9 cellular contexts compared by ENCODE assay signal in genomic region chr7:100099452-100099851, GRCh38. TPM values are rescaled to one million over a fixed set of nuclear protein-coding genes. Genes with fewer than 3 reads are reported as not detected.
DNase-seq lines count a peak whose midpoint lies in the region; ATAC-seq, FAIRE-seq and TF ChIP-seq lines count a peak whose summit lies in the region.
"Had no signal": no experiment of that assay in that cellular context is flagged by ENCODE, and none has a peak within 500 bp of the region (broad histone marks: within the 10 kb centered on the region; RNA-seq: fewer than 3 reads in every experiment).

No MANE protein-coding gene starts in this region.

- H3K9me3 ChIP-seq in keratinocyte (ENCODE audit: control insufficient read depth, low read depth, low read length) (no peaks in the 10 kb centered on the region), thymus (ENCODE audit: control insufficient read depth) (no peaks in the 10 kb centered on the region)

- TF ChIP-seq CTCF in keratinocyte (optimal IDR thresholded peaks at IDR 0.05 in 1 of 3, IDR thresholded peaks at IDR 0.05 in 1 of 3, conservative IDR thresholded peaks at IDR 0.05 in 1 of 3; ENCODE audit: extremely low read depth in 1 of 3, insufficient read depth in 2 of 3, low read length in 3 of 3): no peak

- H3K4me2 ChIP-seq in keratinocyte (ENCODE audit: control insufficient read depth, extremely low read depth, insufficient read depth, low read depth, low read length): peak overlapping the region; percentile 74

- no peaks in the 10 kb centered on the region for H3K27me3 Mint-ChIP-seq in activated T-cell treated with anti-CD3 and anti-CD28 coated beads, Interleukin-2, amount 50 U/mL, for 72 hours (ENCODE audit: low read depth)
- peaks cover 8% of the 10 kb centered on the region for H3K27me3 Mint-ChIP-seq in activated naive CD8-positive, alpha-beta T cell treated with anti-CD3 and anti-CD28 coated beads for 36 hours

- peak overlapping the region; percentile 94 to 99 for H3K4me3 Mint-ChIP-seq in activated T-cell treated with anti-CD3 and anti-CD28 coated beads, Interleukin-2, amount 50 U/mL, for 72 hours
- H3K4me3 Mint-ChIP-seq in activated naive CD8-positive, alpha-beta T cell treated with anti-CD3 and anti-CD28 coated beads for 36 hours: peak overlapping the region; percentile 92

- peaks cover 33 to 54% of the 10 kb centered on the region in 2 donors for H3K36me3 Mint-ChIP-seq in activated T-cell treated with anti-CD3 and anti-CD28 coated beads, Interleukin-2, amount 50 U/mL, for 72 hours (ENCODE audit: insufficient read depth in 2 of 2)
- H3K36me3 Mint-ChIP-seq in activated naive CD8-positive, alpha-beta T cell treated with anti-CD3 and anti-CD28 coated beads for 36 hours: peaks cover 60% of the 10 kb centered on the region

- H3K4me1 Mint-ChIP-seq in activated T-cell treated with anti-CD3 and anti-CD28 coated beads, Interleukin-2, amount 50 U/mL, for 72 hours (ENCODE audit: low read depth): peaks cover 61% of the 10 kb centered on the region
- H3K4me1 Mint-ChIP-seq in activated naive CD8-positive, alpha-beta T cell treated with anti-CD3 and anti-CD28 coated beads for 36 hours: peaks cover 41% of the 10 kb centered on the region

- ATAC-seq in activated T-cell treated with anti-CD3 and anti-CD28 coated beads, Interleukin-2, amount 50 U/mL, for 72 hours (replicated peaks in 1 of 2): no peak
- no peak for ATAC-seq in GM19351 (IDR thresholded peaks at IDR 0.05; ENCODE audit: unreplicated experiment)

- H2AFZ ChIP-seq in keratinocyte (ENCODE audit: control insufficient read depth, low read length): no peak overlapping the region

- dilution Hi-C loops in keratinocyte (cut with MboI; ENCODE audit: extremely low pct_ligation_motif_present, low sequenced_read_pairs): no loop called here

- DNase-seq in activated T-cell treated with anti-CD3 and anti-CD28 coated beads, Interleukin-2, amount 50 U/mL, for 72 hours: no peak
- DNase-seq in activated T-cell treated with anti-CD3 and anti-CD28 coated beads for 4 hours: no peak
- DNase-seq in activated naive CD8-positive, alpha-beta T cell treated with anti-CD3 and anti-CD28 coated beads for 36 hours: no peak
- DNase-seq in keratinocyte (ENCODE audit: low read depth, low spot score): no peak
- no peak for DNase-seq in DMS 273 (lab: John Stamatoyannopoulos, UW; ENCODE audit: unreplicated experiment)
- no peak for DNase-seq in D341Med (ENCODE audit: low spot score)
- DNase-seq: stimulated activated CD4-positive, alpha-beta T cell treated with anti-CD3 and anti-CD28 coated beads, Interleukin-2, amount 100 ng/mL, for 24 hours had no signal

- H3K27ac ChIP-seq in keratinocyte (ENCODE audit: control insufficient read depth, insufficient read depth, low read length) (peak overlapping the region; percentile 87), thymus (ENCODE audit: low read depth) (peak overlapping the region; percentile 68)

- WGBS in thymus: 84% methylated on average over 12 of the region's 12 CpGs

- H3K4me3 ChIP-seq in keratinocyte (ENCODE audit: control insufficient read depth in 2 of 3, extremely low read depth in 1 of 3, insufficient read depth in 2 of 3, low read depth in 1 of 3, low read length in 3 of 3) (peak overlapping the region in 2 of 3 experiments; percentile 70 to 78), thymus (ENCODE audit: low read length) (peak overlapping the region; percentile 64)

- no peak for FAIRE-seq in keratinocyte (lab: Jason Lieb, UNC)

- H4K20me1 ChIP-seq in keratinocyte (ENCODE audit: control insufficient read depth, extremely low read depth, insufficient read depth, low read length): peaks cover 6% of the 10 kb centered on the region

- H3K36me3 ChIP-seq in keratinocyte (ENCODE audit: control insufficient read depth in 2 of 2, extremely low read depth in 1 of 2, insufficient read depth in 2 of 2, low read length in 2 of 2) (peaks cover 40 to 43% of the 10 kb centered on the region in 2 experiments), thymus (ENCODE audit: control insufficient read depth, insufficient read depth) (peaks cover 55% of the 10 kb centered on the region)

- H3K9me1 ChIP-seq in keratinocyte (ENCODE audit: control insufficient read depth, extremely low read depth, insufficient read depth, low read length): no peaks in the 10 kb centered on the region

- H3K9me3 Mint-ChIP-seq in activated T-cell treated with anti-CD3 and anti-CD28 coated beads, Interleukin-2, amount 50 U/mL, for 72 hours: no peaks in the 10 kb centered on the region
- no peaks in the 10 kb centered on the region for H3K9me3 Mint-ChIP-seq in activated naive CD8-positive, alpha-beta T cell treated with anti-CD3 and anti-CD28 coated beads for 36 hours

- no peaks in the 10 kb centered on the region for H3K27me3 ChIP-seq in keratinocyte (ENCODE audit: control insufficient read depth, extremely low read depth, insufficient read depth, low read length)
- H3K27me3 ChIP-seq in thymus (ENCODE audit: control insufficient read depth, insufficient read depth): no peaks in the 10 kb centered on the region

- peaks cover 36% of the 10 kb centered on the region for H3K79me2 ChIP-seq in keratinocyte (ENCODE audit: control insufficient read depth, insufficient read depth, low read length)

- peak overlapping the region; percentile 90 for H3K9ac ChIP-seq in keratinocyte (ENCODE audit: control insufficient read depth, extremely low read depth, insufficient read depth, low read length)

- H3K4me1 ChIP-seq in keratinocyte (ENCODE audit: control insufficient read depth, extremely low read depth, insufficient read depth, low read length): peaks cover 10% of the 10 kb centered on the region
- H3K4me1 ChIP-seq in thymus (ENCODE audit: control insufficient read depth, insufficient read depth, low read length): peaks cover 9% of the 10 kb centered on the region

- H3K27ac Mint-ChIP-seq in activated T-cell treated with anti-CD3 and anti-CD28 coated beads, Interleukin-2, amount 50 U/mL, for 72 hours: peak overlapping the region; percentile 93
- H3K27ac Mint-ChIP-seq in activated naive CD8-positive, alpha-beta T cell treated with anti-CD3 and anti-CD28 coated beads for 36 hours: peak overlapping the region; percentile 97

RNA-seq across cellular contexts. Expression of gene MCM7, which starts 1.7 kb away (rescaled TPM):
- 100 to 1,000 TPM; 270 to 332 TPM for total RNA-seq in activated T-cell treated with anti-CD3 and anti-CD28 coated beads, Interleukin-2, amount 50 U/mL, for 72 hours
- 100 to 1,000 TPM; 476 to 482 TPM for total RNA-seq in activated naive CD8-positive, alpha-beta T cell treated with anti-CD3 and anti-CD28 coated beads for 36 hours
- 23.7 to 60.0 TPM (median 46.8 TPM) in 3 replicates for polyA plus RNA-seq in keratinocyte
- 20.1 TPM for polyA plus RNA-seq in keratinocyte (2011; ENCODE audit: low read depth)
- 15.8 and 21.2 TPM in 2 replicates for polyA plus RNA-seq in keratinocyte (2011; cell fraction: cytosol; rRNA removed)
- polyA plus RNA-seq in keratinocyte (2011; cell fraction: nucleus; rRNA removed): 40.4 and 49.6 TPM in 2 replicates
- 24.5 and 67.9 TPM in 2 replicates for polyA plus RNA-seq in keratinocyte (2012; ENCODE audit: low replicate concordance)
- 18.2 to 75.4 TPM (median 68.1 TPM) in 3 replicates for polyA minus RNA-seq in keratinocyte
- polyA minus RNA-seq in keratinocyte (2011; cell fraction: cytosol; rRNA and poly(A)+ RNA removed): 38.2 TPM
- polyA minus RNA-seq in keratinocyte (2011; cell fraction: nucleus; rRNA and poly(A)+ RNA removed): 15.4 and 18.4 TPM in 2 replicates
- 111 TPM for polyA plus RNA-seq in thymus

RNA-seq across cellular contexts. Expression of gene AP4M1, which starts 2.0 kb away (rescaled TPM):
- 10 to 100 TPM in 1 of 2 donors, 1 to 10 TPM in 1; 9.3 to 10.5 TPM for total RNA-seq in activated T-cell treated with anti-CD3 and anti-CD28 coated beads, Interleukin-2, amount 50 U/mL, for 72 hours
- total RNA-seq in activated naive CD8-positive, alpha-beta T cell treated with anti-CD3 and anti-CD28 coated beads for 36 hours: 10 to 100 TPM; 13.0 to 13.1 TPM
- polyA plus RNA-seq in keratinocyte (13.7 to 15.2 TPM (median 14.2 TPM) in 3 replicates), thymus (14.2 TPM)
- polyA plus RNA-seq in keratinocyte (2011; ENCODE audit: low read depth): 7.9 TPM
- 9.8 and 12.0 TPM in 2 replicates for polyA plus RNA-seq in keratinocyte (2011; cell fraction: cytosol; rRNA removed)
- polyA plus RNA-seq in keratinocyte (2011; cell fraction: nucleus; rRNA removed): 26.6 and 29.7 TPM in 2 replicates
- 12.0 and 16.5 TPM in 2 replicates for polyA plus RNA-seq in keratinocyte (2012; ENCODE audit: low replicate concordance)
- 10.9 to 14.6 TPM (median 13.2 TPM) in 3 replicates for polyA minus RNA-seq in keratinocyte
- 24.2 TPM for polyA minus RNA-seq in keratinocyte (2011; cell fraction: cytosol; rRNA and poly(A)+ RNA removed)
- 6.6 and 11.1 TPM in 2 replicates for polyA minus RNA-seq in keratinocyte (2011; cell fraction: nucleus; rRNA and poly(A)+ RNA removed)

RNA-seq across cellular contexts. Expression of gene COPS6, which starts 10.7 kb away (rescaled TPM):
- total RNA-seq in activated T-cell treated with anti-CD3 and anti-CD28 coated beads, Interleukin-2, amount 50 U/mL, for 72 hours: 10 to 100 TPM; 43.7 to 45.4 TPM
- total RNA-seq in activated naive CD8-positive, alpha-beta T cell treated with anti-CD3 and anti-CD28 coated beads for 36 hours: 10 to 100 TPM; 96.3 to 97.2 TPM
- polyA plus RNA-seq in keratinocyte: 144 to 184 TPM (median 171 TPM) in 3 replicates
- polyA plus RNA-seq in keratinocyte (2011; ENCODE audit: low read depth): 76.3 TPM
- polyA plus RNA-seq in keratinocyte (2011; cell fraction: cytosol; rRNA removed): 144 and 154 TPM in 2 replicates
- polyA plus RNA-seq in keratinocyte (2011; cell fraction: nucleus; rRNA removed): 105 and 108 TPM in 2 replicates
- 101 and 145 TPM in 2 replicates for polyA plus RNA-seq in keratinocyte (2012; ENCODE audit: low replicate concordance)
- 147 to 216 TPM (median 153 TPM) in 3 replicates for polyA minus RNA-seq in keratinocyte
- 86.5 TPM for polyA minus RNA-seq in keratinocyte (2011; cell fraction: cytosol; rRNA and poly(A)+ RNA removed)
- polyA minus RNA-seq in keratinocyte (2011; cell fraction: nucleus; rRNA and poly(A)+ RNA removed): 32.1 and 38.8 TPM in 2 replicates
- 81.1 TPM for polyA plus RNA-seq in thymus

RNA-seq across cellular contexts. Expression of gene ZNF3, which starts 17.9 kb away (rescaled TPM):
- 10 to 100 TPM; 23.1 to 24.2 TPM for total RNA-seq in activated T-cell treated with anti-CD3 and anti-CD28 coated beads, Interleukin-2, amount 50 U/mL, for 72 hours
- total RNA-seq in activated naive CD8-positive, alpha-beta T cell treated with anti-CD3 and anti-CD28 coated beads for 36 hours: 10 to 100 TPM; 21.1 to 22.3 TPM
- polyA plus RNA-seq in keratinocyte (16.6 to 17.7 TPM (median 16.8 TPM) in 3 replicates), thymus (20.1 TPM)
- 4.2 TPM for polyA plus RNA-seq in keratinocyte (2011; ENCODE audit: low read depth)
- polyA plus RNA-seq in keratinocyte (2011; cell fraction: cytosol; rRNA removed): 6.5 and 9.5 TPM in 2 replicates
- 36.3 and 40.5 TPM in 2 replicates for polyA plus RNA-seq in keratinocyte (2011; cell fraction: nucleus; rRNA removed)
- polyA plus RNA-seq in keratinocyte (2012; ENCODE audit: low replicate concordance): 9.5 and 12.5 TPM in 2 replicates
- polyA minus RNA-seq in keratinocyte: 12.2 to 25.6 TPM (median 14.7 TPM) in 3 replicates
- 8.6 TPM for polyA minus RNA-seq in keratinocyte (2011; cell fraction: cytosol; rRNA and poly(A)+ RNA removed)
- 12.9 and 18.7 TPM in 2 replicates for polyA minus RNA-seq in keratinocyte (2011; cell fraction: nucleus; rRNA and poly(A)+ RNA removed)

RNA-seq across cellular contexts. Expression of gene TAF6, which starts 19.7 kb away (rescaled TPM):
- 10 to 100 TPM; 76.7 to 88.1 TPM for total RNA-seq in activated T-cell treated with anti-CD3 and anti-CD28 coated beads, Interleukin-2, amount 50 U/mL, for 72 hours
- total RNA-seq in activated naive CD8-positive, alpha-beta T cell treated with anti-CD3 and anti-CD28 coated beads for 36 hours: 10 to 100 TPM; 59.7 to 61.1 TPM
- polyA plus RNA-seq in keratinocyte (4.5 to 11.7 TPM (median 7.6 TPM) in 3 replicates), thymus (25.7 TPM)
- polyA plus RNA-seq in keratinocyte (2011; ENCODE audit: low read depth): 12.9 TPM
- 8.6 and 15.7 TPM in 2 replicates for polyA plus RNA-seq in keratinocyte (2011; cell fraction: cytosol; rRNA removed)
- 17.4 and 24.3 TPM in 2 replicates for polyA plus RNA-seq in keratinocyte (2011; cell fraction: nucleus; rRNA removed)
- 17.8 and 28.0 TPM in 2 replicates for polyA plus RNA-seq in keratinocyte (2012; ENCODE audit: low replicate concordance)
- 8.3 to 44.3 TPM (median 11.6 TPM) in 3 replicates for polyA minus RNA-seq in keratinocyte
- polyA minus RNA-seq in keratinocyte (2011; cell fraction: cytosol; rRNA and poly(A)+ RNA removed): 9.4 TPM
- 8.8 and 15.1 TPM in 2 replicates for polyA minus RNA-seq in keratinocyte (2011; cell fraction: nucleus; rRNA and poly(A)+ RNA removed)
